In the genomic region with DNA sequence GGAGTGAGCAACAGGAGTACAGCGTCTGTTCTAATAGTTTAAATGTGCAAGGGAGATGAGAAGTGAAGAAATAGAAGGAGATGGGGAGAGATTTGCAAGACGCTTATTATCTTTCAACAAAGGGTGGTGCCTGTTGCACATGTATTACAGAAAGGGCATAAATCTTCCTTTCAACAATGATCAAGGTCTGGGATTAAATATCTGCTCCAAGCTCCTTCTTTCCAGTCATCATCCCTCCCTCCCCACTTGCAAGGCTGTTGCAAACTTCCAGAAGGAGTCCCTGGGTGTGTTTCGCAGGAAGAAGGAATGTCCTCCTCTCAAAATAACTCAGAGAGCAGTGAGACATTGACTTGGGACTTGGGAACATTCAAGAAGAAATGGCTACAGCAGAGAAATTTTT, we compare ENCODE assay signal across 23 cellular contexts.
DNase-seq lines count a peak whose midpoint lies in the region; ATAC-seq and TF ChIP-seq lines count a peak whose summit lies in the region.
"Had no signal": no experiment of that assay in that cellular context is flagged by ENCODE, and none has a peak within 500 bp of the region (broad histone marks: within the 10 kb centered on the region; RNA-seq: fewer than 3 reads in every experiment).

No MANE protein-coding gene starts in this region.

- peak; percentile 55 for ATAC-seq in gastroesophageal sphincter
- ATAC-seq: body of pancreas, left ventricle myocardium superior had no signal

- H3K36me3 ChIP-seq in HAP-1 (replicated peaks) (no peaks in the 10 kb centered on the region), gastroesophageal sphincter (no peaks in the 10 kb centered on the region), tibial artery (no peaks in the 10 kb centered on the region)
- H3K36me3 ChIP-seq: tibial nerve had no signal

- peaks cover 23% of the 10 kb centered on the region for H3K4me1 ChIP-seq in HAP-1
- no peaks in the 10 kb centered on the region for H3K4me1 ChIP-seq in gastroesophageal sphincter
- H3K4me1 ChIP-seq in tibial artery = peaks cover 0 to 61% (median 39%) of the 10 kb centered on the region in 4 donors
- H3K4me1 ChIP-seq: body of pancreas had no signal

- no peak for TF ChIP-seq EP300 in gastroesophageal sphincter (IDR thresholded peaks at IDR 0.05)

- no peak for TF ChIP-seq POLR2A in gastroesophageal sphincter (IDR thresholded peaks at IDR 0.05)

- in situ Hi-C loops in HAP-1 (cut with MboI; ENCODE audit: low sequenced_read_pairs) = no loop called here

- peak; percentile 41 to 78 for DNase-seq in HAP-1 (ENCODE audit: low spot score in 2 of 2)
- DNase-seq in NOMO-1 treated with dmso at 0.1 percent for 144 hours (lab: John Stamatoyannopoulos, UW; ENCODE audit: unreplicated experiment) = peak; percentile 47
- peak; percentile 67 to 71 for DNase-seq in tibial artery
- DNase-seq in mesenteric fat pad (ENCODE audit: low spot score) = no peak
- DNase-seq in NCI-H774 (lab: John Stamatoyannopoulos, UW) = no peak
- DNase-seq in activated CD8-positive, alpha-beta memory T cell treated with anti-CD3 and anti-CD28 coated beads, Interleukin-2, amount 50 U/mL, for 48 hours = no peak
- DNase-seq: activated CD4-positive, alpha-beta memory T cell treated with anti-CD3 and anti-CD28 coated beads, Interleukin-2, amount 10 ng/mL, durations not matched to agents 7 days and 5 days; activated effector memory CD4-positive, alpha-beta T cell treated with Interleukin-2 at 50 U/mL for 16 hours; activated naive CD8-positive, alpha-beta T cell treated with anti-CD3 and anti-CD28 coated beads, Interleukin-2, amount 10 ng/mL, durations not matched to agents 7 days and 5 days; body of pancreas; CD4-positive, alpha-beta T cell; foreskin fibroblast; KBM-7; left ventricle myocardium superior; MM.1S; NCI-H1694; NCI-H748 treated with DMSO at 0.1 percent for 48 hours; SIG-M5; stimulated activated CD4-positive, alpha-beta T cell treated with anti-CD3 and anti-CD28 coated beads, Interleukin-12 subunit alpha, Interleukin-12 subunit beta, amount 100 ng/mL, for 4 hours; stimulated activated CD4-positive, alpha-beta T cell treated with anti-CD3 and anti-CD28 coated beads, Interleukin-4, amount 100 ng/mL, for 24 hours; stimulated activated naive CD8-positive, alpha-beta T cell treated with anti-CD3 and anti-CD28 coated beads, Interleukin-15, Interleukin-2, amounts not matched to agents 100 U/mL and 50 U/mL, for 24 hours had no signal

- H3K27ac ChIP-seq in gastroesophageal sphincter (no peak overlapping the region), tibial artery (peak overlapping the region in 1 of 2 donors; percentile 17)
- H3K27ac ChIP-seq: body of pancreas had no signal

- intact Hi-C loops in tibial artery (cut with DNase I; ENCODE audit: low total_unique reads) = no loop called here

- H3K27me3 ChIP-seq in HAP-1 (ENCODE audit: low read depth) (no peaks in the 10 kb centered on the region), gastroesophageal sphincter (no peaks in the 10 kb centered on the region), tibial artery (no peaks in the 10 kb centered on the region)
- H3K27me3 ChIP-seq: body of pancreas, tibial nerve had no signal

- H3K4me3 ChIP-seq in HAP-1 (no peak overlapping the region), gastroesophageal sphincter (no peak overlapping the region), tibial artery (no peak overlapping the region)
- H3K4me3 ChIP-seq: body of pancreas, tibial nerve had no signal

- H3K9me3 ChIP-seq in HAP-1 = no peaks in the 10 kb centered on the region
- H3K9me3 ChIP-seq in gastroesophageal sphincter = peaks cover 0 to 6% (median 0%) of the 10 kb centered on the region in 3 donors
- H3K9me3 ChIP-seq in tibial artery = no peaks in the 10 kb centered on the region
- H3K9me3 ChIP-seq: body of pancreas, tibial nerve had no signal

- 47 to 66% methylated on average over 3 of the region's 3 CpGs for WGBS in gastroesophageal sphincter (ENCODE audit: low coverage in 1 of 2), 2 donors

- no peak for TF ChIP-seq CTCF in gastroesophageal sphincter (IDR thresholded peaks at IDR 0.05)
- no peak for TF ChIP-seq CTCF in tibial artery (IDR thresholded peaks at IDR 0.05)

Comparison
In these comparisons a context has a peak if more than half of its experiments do, and no peak if none do; other contexts are left out.
1. DNase-seq: peak in HAP-1 (2 of 2), NOMO-1 treated with dmso at 0.1 percent for 144 hours (single experiment) and tibial artery (2 of 2); none in mesenteric fat pad (single experiment), NCI-H774 (single experiment) and activated CD8-positive, alpha-beta memory T cell treated with anti-CD3 and anti-CD28 coated beads, Interleukin-2, amount 50 U/mL, for 48 hours (single experiment).